In genomic region chr20:63627129-63627699, GRCh38 we compare ENCODE assay signal across 1 cellular context.
TF ChIP-seq lines count a peak whose summit lies in the region.

No MANE protein-coding gene starts in this region.

TF ChIP-seq in HEK293, 187 proteins besides CTCF, POLR2A, EP300 and RAD21 (continued from another document and continues in another):
- TF ChIP-seq ZNF280D (tag by site-specific recombination; IDR thresholded peaks at IDR 0.05) (no peak), ZNF654 (tag by site-specific recombination; IDR thresholded peaks at IDR 0.05; ENCODE audit: low read depth) (no peak), ZNF37A (tag by site-specific recombination; IDR thresholded peaks at IDR 0.05) (no peak), ZNF114 (tag by site-specific recombination; IDR thresholded peaks at IDR 0.05) (no peak), ZEB2 (tag by site-specific recombination; IDR thresholded peaks at IDR 0.05) (peak; percentile 61; the same call in 1 of the 2 replicates), ZSCAN16 (tag by site-specific recombination; IDR thresholded peaks at IDR 0.05) (0 out of 2 replicates have a peak, but pooled peaks have one; percentile 12), BCL6B (tag by site-specific recombination; IDR thresholded peaks at IDR 0.05) (no peak), TSHZ1 (tag by site-specific recombination; IDR thresholded peaks at IDR 0.05; ENCODE audit: borderline replicate concordance) (no peak), OVOL3 (tag by site-specific recombination; IDR thresholded peaks at IDR 0.05) (no peak), SP2 (tag by site-specific recombination; IDR thresholded peaks at IDR 0.05) (peak; percentile 53), PATZ1 (tag by site-specific recombination; IDR thresholded peaks at IDR 0.05) (peak; percentile 67), ZNF311 (tag by site-specific recombination; IDR thresholded peaks at IDR 0.05; ENCODE audit: borderline replicate concordance) (no peak), ZNF658 (tag by site-specific recombination; IDR thresholded peaks at IDR 0.05) (no peak), ZNF558 (tag by site-specific recombination; IDR thresholded peaks at IDR 0.05) (no peak), ZNF155 (tag by site-specific recombination; IDR thresholded peaks at IDR 0.05) (no peak), WT1 (tag by site-specific recombination; IDR thresholded peaks at IDR 0.05) (no peak), ZNF626 (tag by site-specific recombination; IDR thresholded peaks at IDR 0.05) (no peak), ZNF610 (tag by site-specific recombination; IDR thresholded peaks at IDR 0.05; ENCODE audit: borderline replicate concordance) (peak; percentile 70; the same call in 1 of the 2 replicates), ZNF518A (tag by site-specific recombination; conservative IDR thresholded peaks at IDR 0.05; ENCODE audit: low read depth) (no peak), ZNF223 (tag by site-specific recombination; IDR thresholded peaks at IDR 0.05) (no peak), ZNF830 (tag by site-specific recombination; IDR thresholded peaks at IDR 0.05; ENCODE audit: low read depth) (no peak), ZBTB10 (tag by site-specific recombination; IDR thresholded peaks at IDR 0.05) (peak; percentile 94), ZBTB44 (tag by site-specific recombination; IDR thresholded peaks at IDR 0.05) (no peak), ZNF624 (tag by site-specific recombination; IDR thresholded peaks at IDR 0.05) (no peak), ZNF473 (tag by site-specific recombination; IDR thresholded peaks at IDR 0.05) (no peak), ZNF843 (tag by site-specific recombination; IDR thresholded peaks at IDR 0.05) (no peak), ZNF514 (tag by site-specific recombination; IDR thresholded peaks at IDR 0.05) (no peak), ZNF792 (tag by site-specific recombination; IDR thresholded peaks at IDR 0.05) (no peak), ZNF513 (tag by site-specific recombination; IDR thresholded peaks at IDR 0.05) (no peak), ZNF561 (tag by site-specific recombination; IDR thresholded peaks at IDR 0.05; ENCODE audit: borderline replicate concordance) (0 out of 2 replicates have a peak, but pooled peaks have one; percentile 73)
